In the genomic region with DNA sequence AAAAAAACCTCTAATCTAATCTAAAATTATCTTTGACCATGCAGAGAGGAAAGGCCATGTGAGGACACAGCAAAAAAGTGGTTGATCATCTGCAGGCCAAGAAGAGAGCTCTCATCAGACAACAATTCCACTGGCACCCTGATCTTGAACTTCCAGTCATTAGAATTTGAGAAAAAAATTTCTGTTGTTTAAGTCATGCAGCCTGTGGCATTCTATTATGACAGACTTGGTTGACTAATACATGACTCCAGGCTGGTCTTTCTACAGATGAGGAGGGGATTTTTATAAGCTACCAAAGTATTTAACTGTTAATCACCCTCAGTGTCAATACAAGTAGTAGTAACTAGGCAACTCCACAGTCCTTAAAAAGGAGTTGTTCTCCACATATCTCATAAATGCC, we compare ENCODE assay signal across 16 cellular contexts.
DNase-seq lines count a peak whose midpoint lies in the region; ATAC-seq and TF ChIP-seq lines count a peak whose summit lies in the region.
"Had no signal": no experiment of that assay in that cellular context is flagged by ENCODE, and none has a peak within 500 bp of the region (broad histone marks: within the 10 kb centered on the region; RNA-seq: fewer than 3 reads in every experiment).

No MANE protein-coding gene starts in this region.

- H3K36me3 Mint-ChIP-seq in stimulated activated effector memory CD8-positive, alpha-beta T cell treated with anti-CD3 and anti-CD28 coated beads, Interleukin-12 subunit alpha, Interleukin-12 subunit beta, amount 100 ng/mL, for 72 hours: no peaks in the 10 kb centered on the region
- H3K36me3 Mint-ChIP-seq: activated naive CD8-positive, alpha-beta T cell treated with anti-CD3 and anti-CD28 coated beads for 36 hours; natural killer cell treated with Interleukin-12 subunit alpha and Interleukin-12 subunit beta and Interleukin-15 and Interleukin-18, amount 100 ng/mL, for 72 hours had no signal

- H3K27ac Mint-ChIP-seq in stimulated activated effector memory CD8-positive, alpha-beta T cell treated with anti-CD3 and anti-CD28 coated beads, Interleukin-12 subunit alpha, Interleukin-12 subunit beta, amount 100 ng/mL, for 72 hours: no peak overlapping the region
- H3K27ac Mint-ChIP-seq: activated naive CD8-positive, alpha-beta T cell treated with anti-CD3 and anti-CD28 coated beads for 36 hours; natural killer cell treated with Interleukin-12 subunit alpha and Interleukin-12 subunit beta and Interleukin-15 and Interleukin-18, amount 100 ng/mL, for 72 hours had no signal

- no peaks in the 10 kb centered on the region for H3K4me1 Mint-ChIP-seq in stimulated activated effector memory CD8-positive, alpha-beta T cell treated with anti-CD3 and anti-CD28 coated beads, Interleukin-12 subunit alpha, Interleukin-12 subunit beta, amount 100 ng/mL, for 72 hours
- H3K4me1 Mint-ChIP-seq: activated naive CD8-positive, alpha-beta T cell treated with anti-CD3 and anti-CD28 coated beads for 36 hours had no signal

- DNase-seq in HCEC 1CT: peak; percentile 98
- peak; percentile 46 for DNase-seq in T1000 (lab: John Stamatoyannopoulos, UW)
- DNase-seq in fibroblast of the aortic adventitia (ENCODE audit: low read depth): peak; percentile 82
- DNase-seq in stimulated activated effector memory CD8-positive, alpha-beta T cell treated with anti-CD3 and anti-CD28 coated beads, Interleukin-12 subunit alpha, Interleukin-12 subunit beta, amount 100 ng/mL, for 72 hours (ENCODE audit: low spot score in 2 of 2): no peak
- no peak for DNase-seq in GM19238 (ENCODE audit: insufficient read length, low spot score)
- DNase-seq in DMS 273 treated with DMSO at 0.1 percent for 48 hours (lab: John Stamatoyannopoulos, UW): no peak
- DNase-seq: activated naive CD8-positive, alpha-beta T cell treated with anti-CD3 and anti-CD28 coated beads for 36 hours; glutamatergic neuron; left lung; NCI-H187 treated with DMSO at 0.1 percent for 48 hours; SJCRH30; WERI-Rb-1 had no signal

- ATAC-seq in stimulated activated effector memory CD8-positive, alpha-beta T cell treated with anti-CD3 and anti-CD28 coated beads, Interleukin-12 subunit alpha, Interleukin-12 subunit beta, amount 100 ng/mL, for 72 hours: peak; percentile 11
- ATAC-seq in HG03280 (IDR thresholded peaks at IDR 0.05; ENCODE audit: unreplicated experiment): no peak
- ATAC-seq: left lung; natural killer cell treated with Interleukin-12 subunit alpha and Interleukin-12 subunit beta and Interleukin-15 and Interleukin-18, amount 100 ng/mL, for 72 hours had no signal

- no peak overlapping the region for H3K4me3 ChIP-seq in fibroblast of the aortic adventitia (ENCODE audit: low read depth, low read length)
- H3K4me3 ChIP-seq: coronary artery, left lung, SJCRH30, skin epidermis had no signal

- H3K9me3 Mint-ChIP-seq in stimulated activated effector memory CD8-positive, alpha-beta T cell treated with anti-CD3 and anti-CD28 coated beads, Interleukin-12 subunit alpha, Interleukin-12 subunit beta, amount 100 ng/mL, for 72 hours: peaks cover 5% of the 10 kb centered on the region

- TF ChIP-seq CTCF in fibroblast of the aortic adventitia (IDR thresholded peaks at IDR 0.05; ENCODE audit: insufficient read depth, low read length): no peak

- H3K4me3 Mint-ChIP-seq in stimulated activated effector memory CD8-positive, alpha-beta T cell treated with anti-CD3 and anti-CD28 coated beads, Interleukin-12 subunit alpha, Interleukin-12 subunit beta, amount 100 ng/mL, for 72 hours: no peak overlapping the region
- H3K4me3 Mint-ChIP-seq: activated naive CD8-positive, alpha-beta T cell treated with anti-CD3 and anti-CD28 coated beads for 36 hours; natural killer cell treated with Interleukin-12 subunit alpha and Interleukin-12 subunit beta and Interleukin-15 and Interleukin-18, amount 100 ng/mL, for 72 hours had no signal

Comparison
In these comparisons a context has a peak if more than half of its experiments do, and no peak if none do; other contexts are left out.
1. DNase-seq: peak in HCEC 1CT (single experiment), T1000 (single experiment) and fibroblast of the aortic adventitia (single experiment); none in stimulated activated effector memory CD8-positive, alpha-beta T cell treated with anti-CD3 and anti-CD28 coated beads, Interleukin-12 subunit alpha, Interleukin-12 subunit beta, amount 100 ng/mL, for 72 hours (0 of 2), GM19238 (single experiment) and DMS 273 treated with DMSO at 0.1 percent for 48 hours (single experiment).